In genomic region chr4:67714248-67714583, GRCh38 we compare ENCODE assay signal across 9 cellular contexts. TPM values are rescaled to one million over a fixed set of nuclear protein-coding genes. Genes with fewer than 3 reads are reported as not detected.
DNase-seq lines count a peak whose midpoint lies in the region; ATAC-seq and TF ChIP-seq lines count a peak whose summit lies in the region.
"Had no signal": no experiment of that assay in that cellular context is flagged by ENCODE, and none has a peak within 500 bp of the region (broad histone marks: within the 10 kb centered on the region; RNA-seq: fewer than 3 reads in every experiment).

No MANE protein-coding gene starts in this region.

- ATAC-seq in activated naive CD4-positive, alpha-beta T cell treated with anti-CD3 and anti-CD28 coated beads, Interleukin-2, amount 50 U/mL, for 72 hours: peak; percentile 80 to 100
- ATAC-seq in HG03045 (IDR thresholded peaks at IDR 0.05; ENCODE audit: unreplicated experiment) (peak; percentile 67), HG03135 (IDR thresholded peaks at IDR 0.05; ENCODE audit: unreplicated experiment) (no peak)
- peak; percentile 90 for ATAC-seq in stimulated activated naive CD8-positive, alpha-beta T cell treated with anti-CD3 and anti-CD28 coated beads, Interleukin-15, amount 100 ng/mL, for 72 hours

- peak overlapping the region; percentile 22 for H3K4me3 Mint-ChIP-seq in activated naive CD8-positive, alpha-beta T cell treated with anti-CD3 and anti-CD28 coated beads for 36 hours
- H3K4me3 Mint-ChIP-seq in stimulated activated naive CD8-positive, alpha-beta T cell treated with anti-CD3 and anti-CD28 coated beads, Interleukin-15, amount 100 ng/mL, for 72 hours: peak overlapping the region; percentile 13 to 64
- H3K4me3 Mint-ChIP-seq in mesothelial cell of epicardium: no peak overlapping the region

- peak overlapping the region; percentile 44 to 86 for H3K27ac Mint-ChIP-seq in activated naive CD4-positive, alpha-beta T cell treated with anti-CD3 and anti-CD28 coated beads, Interleukin-2, amount 50 U/mL, for 72 hours
- H3K27ac Mint-ChIP-seq in activated naive CD8-positive, alpha-beta T cell treated with anti-CD3 and anti-CD28 coated beads for 36 hours: peak overlapping the region; percentile 79
- peak overlapping the region in 1 of 2 donors; percentile 71 for H3K27ac Mint-ChIP-seq in stimulated activated naive CD8-positive, alpha-beta T cell treated with anti-CD3 and anti-CD28 coated beads, Interleukin-15, amount 100 ng/mL, for 72 hours
- no peak overlapping the region for H3K27ac Mint-ChIP-seq in mesothelial cell of epicardium

- H3K4me1 Mint-ChIP-seq in activated naive CD8-positive, alpha-beta T cell treated with anti-CD3 and anti-CD28 coated beads for 36 hours: peaks cover 27% of the 10 kb centered on the region
- peaks cover 46% of the 10 kb centered on the region for H3K4me1 Mint-ChIP-seq in stimulated activated naive CD8-positive, alpha-beta T cell treated with anti-CD3 and anti-CD28 coated beads, Interleukin-15, amount 100 ng/mL, for 72 hours
- no peaks in the 10 kb centered on the region for H3K4me1 Mint-ChIP-seq in mesothelial cell of epicardium

- peak; percentile 29 to 69 for DNase-seq in activated naive CD4-positive, alpha-beta T cell treated with anti-CD3 and anti-CD28 coated beads, Interleukin-2, amount 50 U/mL, for 72 hours (ENCODE audit: low spot score in 2 of 2)
- no peak for DNase-seq in activated naive CD4-positive, alpha-beta T cell treated with Interleukin-2 at 50 U/mL for 16 hours
- DNase-seq in activated naive CD8-positive, alpha-beta T cell treated with anti-CD3 and anti-CD28 coated beads for 36 hours: peak; percentile 72
- DNase-seq in stimulated activated naive CD8-positive, alpha-beta T cell treated with anti-CD3 and anti-CD28 coated beads, Interleukin-15, amount 100 ng/mL, for 72 hours: peak in 1 of 2 donors; percentile 34
- DNase-seq in mesothelial cell of epicardium (ENCODE audit: low spot score in 2 of 2, unreplicated experiment in 2 of 2): no peak
- no peak for DNase-seq in NCI-H1092 treated with DMSO at 0.1 percent for 48 hours (lab: John Stamatoyannopoulos, UW)
- DNase-seq: NCI-H1105 treated with DMSO at 0.1 percent for 48 hours had no signal

- H3K9me3 Mint-ChIP-seq in activated naive CD4-positive, alpha-beta T cell treated with anti-CD3 and anti-CD28 coated beads, Interleukin-2, amount 50 U/mL, for 72 hours: no peaks in the 10 kb centered on the region
- no peaks in the 10 kb centered on the region for H3K9me3 Mint-ChIP-seq in activated naive CD8-positive, alpha-beta T cell treated with anti-CD3 and anti-CD28 coated beads for 36 hours
- H3K9me3 Mint-ChIP-seq in stimulated activated naive CD8-positive, alpha-beta T cell treated with anti-CD3 and anti-CD28 coated beads, Interleukin-15, amount 100 ng/mL, for 72 hours: no peaks in the 10 kb centered on the region
- H3K9me3 Mint-ChIP-seq in mesothelial cell of epicardium: no peaks in the 10 kb centered on the region

- H3K27me3 Mint-ChIP-seq in activated naive CD8-positive, alpha-beta T cell treated with anti-CD3 and anti-CD28 coated beads for 36 hours: no peaks in the 10 kb centered on the region
- H3K27me3 Mint-ChIP-seq in stimulated activated naive CD8-positive, alpha-beta T cell treated with anti-CD3 and anti-CD28 coated beads, Interleukin-15, amount 100 ng/mL, for 72 hours: no peaks in the 10 kb centered on the region
- no peaks in the 10 kb centered on the region for H3K27me3 Mint-ChIP-seq in mesothelial cell of epicardium (ENCODE audit: low read depth)

- peaks cover 13 to 14% of the 10 kb centered on the region in 2 donors for H3K36me3 Mint-ChIP-seq in activated naive CD4-positive, alpha-beta T cell treated with anti-CD3 and anti-CD28 coated beads, Interleukin-2, amount 50 U/mL, for 72 hours
- peaks cover 26% of the 10 kb centered on the region for H3K36me3 Mint-ChIP-seq in activated naive CD8-positive, alpha-beta T cell treated with anti-CD3 and anti-CD28 coated beads for 36 hours
- peaks cover 7% of the 10 kb centered on the region for H3K36me3 Mint-ChIP-seq in mesothelial cell of epicardium

- no peak for TF ChIP-seq CTCF in mesothelial cell of epicardium (IDR thresholded peaks at IDR 0.05; ENCODE audit: unreplicated experiment)

RNA-seq across cellular contexts. Expression of gene UBA6, which starts 13.3 kb away (rescaled TPM):
- total RNA-seq in activated naive CD4-positive, alpha-beta T cell treated with anti-CD3 and anti-CD28 coated beads, Interleukin-2, amount 50 U/mL, for 72 hours: 10 to 100 TPM; 90.0 to 94.6 TPM
- 10 to 100 TPM; 74.4 to 85.6 TPM for total RNA-seq in activated naive CD8-positive, alpha-beta T cell treated with anti-CD3 and anti-CD28 coated beads for 36 hours
- total RNA-seq in mesothelial cell of epicardium: 81.1 to 88.6 TPM (median 82.3 TPM) in 3 replicates

RNA-seq across cellular contexts. Expression of gene GNRHR, which starts 40.0 kb away (rescaled TPM):
- total RNA-seq in activated naive CD4-positive, alpha-beta T cell treated with anti-CD3 and anti-CD28 coated beads, Interleukin-2, amount 50 U/mL, for 72 hours: not detected
- total RNA-seq in activated naive CD8-positive, alpha-beta T cell treated with anti-CD3 and anti-CD28 coated beads for 36 hours: not detected
- total RNA-seq in mesothelial cell of epicardium: not detected in 3 replicates

Comparison
In these comparisons a context has a peak if more than half of its experiments do, and no peak if none do; other contexts are left out.
1. DNase-seq: peak in activated naive CD4-positive, alpha-beta T cell treated with anti-CD3 and anti-CD28 coated beads, Interleukin-2, amount 50 U/mL, for 72 hours (2 of 2) and activated naive CD8-positive, alpha-beta T cell treated with anti-CD3 and anti-CD28 coated beads for 36 hours (single experiment); none in activated naive CD4-positive, alpha-beta T cell treated with Interleukin-2 at 50 U/mL for 16 hours (single experiment), mesothelial cell of epicardium (0 of 2) and NCI-H1092 treated with DMSO at 0.1 percent for 48 hours (single experiment).